In genomic region chr10:5497948-5498730, GRCh38 we compare ENCODE assay signal across 1 cellular context.
TF ChIP-seq lines count a peak whose summit lies in the region.

No MANE protein-coding gene starts in this region.

TF ChIP-seq in HEK293, 187 proteins besides CTCF, POLR2A, EP300 and RAD21 (continued from another document):
- TF ChIP-seq ZNF768 (tag by site-specific recombination; IDR thresholded peaks at IDR 0.05): no peak
- TF ChIP-seq ZFP41 (tag by site-specific recombination; IDR thresholded peaks at IDR 0.05; ENCODE audit: borderline replicate concordance): no peak
- TF ChIP-seq KLF9 (tag by site-specific recombination; IDR thresholded peaks at IDR 0.05; ENCODE audit: low read depth): 0 out of 2 replicates have a peak, but pooled peaks have one; percentile 26
